1 cellular context compared by ENCODE assay signal in genomic region chr14:55514819-55515470, GRCh38.
TF ChIP-seq lines count a peak whose summit lies in the region.

No MANE protein-coding gene starts in this region.

TF ChIP-seq in GM23338, 12 proteins besides CTCF, POLR2A, EP300 and RAD21 (continued from another document):
- TF ChIP-seq REST (IDR thresholded peaks at IDR 0.05; ENCODE audit: unreplicated experiment), result no peak
